ENCODE assay signal across 7 cellular contexts in genomic region chr7:127598318-127598717, GRCh38.
DNase-seq lines count a peak whose midpoint lies in the region; ATAC-seq, FAIRE-seq and TF ChIP-seq lines count a peak whose summit lies in the region.
"Had no signal": no experiment of that assay in that cellular context is flagged by ENCODE, and none has a peak within 500 bp of the region (broad histone marks: within the 10 kb centered on the region; RNA-seq: fewer than 3 reads in every experiment).

No MANE protein-coding gene starts in this region.

- DNase-seq in ELR (ENCODE audit: low read depth) (peak; percentile 36), foreskin fibroblast (no peak), DMS114 treated with DMSO at 0.1 percent for 48 hours (lab: John Stamatoyannopoulos, UW; ENCODE audit: unreplicated experiment) (no peak), urothelium cell line (ENCODE audit: low spot score) (no peak)
- DNase-seq: NCI-H2171 had no signal

- ATAC-seq in HG03135 (IDR thresholded peaks at IDR 0.05; ENCODE audit: unreplicated experiment), result no peak

- no peak overlapping the region for H3K4me3 ChIP-seq in foreskin fibroblast (ENCODE audit: low read depth in 1 of 2, low read length in 2 of 2)

- no peak for FAIRE-seq in urothelium cell line (lab: Jason Lieb, UNC)

- TF ChIP-seq CTCF in LNCAP (IDR thresholded peaks at IDR 0.05), result peak; percentile 51
- TF ChIP-seq CTCF in foreskin fibroblast (IDR thresholded peaks at IDR 0.05; ENCODE audit: low read depth, low read length), result peak; percentile 12
